ENCODE assay signal across 8 cellular contexts in genomic region chr3:157081681-157082210, GRCh38.
A peak's percentile ranks its signal among the peaks of the same experiment; 100 is the strongest.
DNase-seq lines count a peak whose midpoint lies in the region; ATAC-seq and TF ChIP-seq lines count a peak whose summit lies in the region.

No MANE protein-coding gene starts in this region.

- no peaks in the 10 kb centered on the region for H3K9me3 ChIP-seq in endocrine pancreas (ENCODE audit: control insufficient read depth, low read length)
- no peaks in the 10 kb centered on the region for H3K9me3 ChIP-seq in mucosa of descending colon

- H3K4me1 ChIP-seq in endocrine pancreas (ENCODE audit: control insufficient read depth, insufficient read depth, low read length) = peaks cover 6% of the 10 kb centered on the region
- peaks cover 4% of the 10 kb centered on the region for H3K4me1 ChIP-seq in mucosa of descending colon (ENCODE audit: low read depth)

- DNase-seq in AG09309 (ENCODE audit: low read depth) = peak; percentile 88
- DNase-seq in activated CD4-positive, alpha-beta T cell treated with anti-CD3 and anti-CD28 coated beads, Interleukin-2, amount 50 U/mL, for 24 hours (ENCODE audit: low read depth in 1 of 2, low spot score in 1 of 2) = peak; percentile 79 to 83
- DNase-seq in mucosa of descending colon = peak; percentile 90 to 92 (median 91)
- DNase-seq in stimulated activated CD8-positive, alpha-beta memory T cell treated with anti-CD3 and anti-CD28 coated beads, Interleukin-4, amount 100 ng/mL, for 4 hours (ENCODE audit: low read depth in 2 of 2, low spot score in 1 of 2) = peak; percentile 69 to 88
- no peak for DNase-seq in NCI-H526 (lab: John Stamatoyannopoulos, UW)

- TF ChIP-seq CTCF in AG09309 (IDR thresholded peaks at IDR 0.05; ENCODE audit: control insufficient read depth, insufficient read depth, low read depth, low read length, missing control alignments) = peak; percentile 97
- peak; percentile 96 for TF ChIP-seq CTCF in mucosa of descending colon (IDR thresholded peaks at IDR 0.05)

- intact Hi-C loops in mucosa of descending colon (cut with DNase I, micrococcal nuclease) = loop anchor here (5.0 to 10.0 kb wide), 3 partner anchors 53 to 409 kb away; partner anchors contain the start of gene TIPARP (in 1 of the 2)

- ATAC-seq in GM19438 (IDR thresholded peaks at IDR 0.05; ENCODE audit: low read depth, unreplicated experiment) = peak; percentile 87
- ATAC-seq in HG03565 (IDR thresholded peaks at IDR 0.05; ENCODE audit: unreplicated experiment) = peak; percentile 79
- ATAC-seq in mucosa of descending colon = peak; percentile 98

- no peak overlapping the region for H3K9ac ChIP-seq in endocrine pancreas (ENCODE audit: control insufficient read depth, insufficient read depth, low read length)

- no peaks in the 10 kb centered on the region for H3K27me3 ChIP-seq in endocrine pancreas (ENCODE audit: control insufficient read depth, insufficient read depth, low read length)

- H3K36me3 ChIP-seq in endocrine pancreas (ENCODE audit: control insufficient read depth, insufficient read depth, low read length) = no peaks in the 10 kb centered on the region
- H3K36me3 ChIP-seq in mucosa of descending colon (ENCODE audit: low read depth) = no peaks in the 10 kb centered on the region

- H3K4me3 ChIP-seq in AG09309 (ENCODE audit: control insufficient read depth, low read depth, low read length) (no peak overlapping the region), endocrine pancreas (ENCODE audit: control insufficient read depth, insufficient read depth, low read length) (peak overlapping the region; percentile 11), mucosa of descending colon (no peak overlapping the region)

Comparison
In these comparisons a context has a peak if more than half of its experiments do, and no peak if none do; other contexts are left out.
1. DNase-seq: peak in AG09309 (single experiment), activated CD4-positive, alpha-beta T cell treated with anti-CD3 and anti-CD28 coated beads, Interleukin-2, amount 50 U/mL, for 24 hours (2 of 2), mucosa of descending colon (3 of 3) and stimulated activated CD8-positive, alpha-beta memory T cell treated with anti-CD3 and anti-CD28 coated beads, Interleukin-4, amount 100 ng/mL, for 4 hours (2 of 2); none in NCI-H526 (0 of 2).
2. Peak in every context shown above with its lines, with median percentiles within 50 percentile points of each other: ATAC-seq.